Comparison of ENCODE assay signal across 9 cellular contexts in genomic region chr2:3423492-3424170, GRCh38. TPM values are rescaled to one million over a fixed set of nuclear protein-coding genes. Genes with fewer than 3 reads are reported as not detected.
DNase-seq lines count a peak whose midpoint lies in the region; ATAC-seq and TF ChIP-seq lines count a peak whose summit lies in the region.
"Had no signal": no experiment of that assay in that cellular context is flagged by ENCODE, and none has a peak within 500 bp of the region (broad histone marks: within the 10 kb centered on the region; RNA-seq: fewer than 3 reads in every experiment).

No MANE protein-coding gene starts in this region.

- no peaks in the 10 kb centered on the region for H3K79me2 ChIP-seq in SU-DHL-6 (ENCODE audit: insufficient read depth, low read length)

- intact Hi-C loops in left cardiac atrium (cut with DNase I): loop anchor here in 1 of 2 donors (5.0 kb wide), 1 partner anchor 229 kb away; no protein-coding TSS in a partner anchor

- peak; percentile 99 for TF ChIP-seq CTCF in SU-DHL-6 (IDR thresholded peaks at IDR 0.05; ENCODE audit: insufficient read depth, low read length, poor library complexity, severe bottlenecking)

- H3K4me2 ChIP-seq in SU-DHL-6 (ENCODE audit: low read depth, low read length, poor library complexity, severe bottlenecking): no peak overlapping the region

- peak; percentile 58 to 72 for ATAC-seq in left cardiac atrium

- H2AFZ ChIP-seq in SU-DHL-6 (ENCODE audit: low read depth, low read length, severe bottlenecking): no peak overlapping the region

- H3K36me3 ChIP-seq in SU-DHL-6 (ENCODE audit: low read length): peaks cover 5% of the 10 kb centered on the region; the same call in 1 of the 2 replicates

- no peaks in the 10 kb centered on the region for H3K27me3 ChIP-seq in SU-DHL-6 (ENCODE audit: low read length)
- H3K27me3 ChIP-seq: BLaER1 treated with 17β-estradiol and CSF1 and Interleukin-3, amounts not matched to agents 10 nM and 100 nM had no signal

- H3K9me2 ChIP-seq in SU-DHL-6 (replicated peaks; ENCODE audit: insufficient read depth, low read length): no peaks in the 10 kb centered on the region

- H3K9ac ChIP-seq in SU-DHL-6 (ENCODE audit: low read length): no peak overlapping the region

- H3K4me1 Mint-ChIP-seq in activated naive CD8-positive, alpha-beta T cell (ENCODE audit: low read depth): peaks cover 3% of the 10 kb centered on the region

- no peaks in the 10 kb centered on the region for H3K27me3 Mint-ChIP-seq in activated naive CD8-positive, alpha-beta T cell

- H3K4me3 ChIP-seq in SU-DHL-6 (ENCODE audit: insufficient read depth, low read length, poor library complexity, severe bottlenecking): no peak overlapping the region

- H3F3A ChIP-seq in SU-DHL-6 (ENCODE audit: insufficient read depth): no peaks in the 10 kb centered on the region

- H3K27ac ChIP-seq in SU-DHL-6 (ENCODE audit: low read depth, low read length): no peak overlapping the region

- H3K4me3 Mint-ChIP-seq in activated naive CD8-positive, alpha-beta T cell: no peak overlapping the region

- no peaks in the 10 kb centered on the region for H4K20me1 ChIP-seq in SU-DHL-6 (ENCODE audit: low read depth, low read length)

- no peaks in the 10 kb centered on the region for H3K9me3 ChIP-seq in SU-DHL-6 (ENCODE audit: insufficient read depth, low read length)

- H3K9me3 Mint-ChIP-seq in activated naive CD8-positive, alpha-beta T cell (ENCODE audit: low read depth): no peaks in the 10 kb centered on the region

- H3K27ac Mint-ChIP-seq in activated naive CD8-positive, alpha-beta T cell: peak overlapping the region; percentile 43

- H3K36me3 Mint-ChIP-seq in activated naive CD8-positive, alpha-beta T cell: peaks cover 6% of the 10 kb centered on the region

- DNase-seq in NCI-H1417 (lab: John Stamatoyannopoulos, UW) (peak; percentile 39 to 69 (median 66)), NCI-H1417 treated with DMSO at 0.1 percent for 48 hours (lab: John Stamatoyannopoulos, UW) (no peak), HuH-7 (ENCODE audit: low spot score) (peak; percentile 82), left cardiac atrium (peak; percentile 62), smooth muscle cell of the brain vasculature (ENCODE audit: low read depth, low spot score) (peak; percentile 21), NCI-H128 (lab: John Stamatoyannopoulos, UW; ENCODE audit: unreplicated experiment) (no peak)

RNA-seq across cellular contexts. Expression of gene TRAPPC12, which starts 44.1 kb away (rescaled TPM):
- 10 to 100 TPM; 76.2 to 86.3 TPM for total RNA-seq in left cardiac atrium

RNA-seq across cellular contexts. Expression of gene EIPR1, which starts 46.0 kb away (rescaled TPM):
- 10 to 100 TPM; 11.0 to 11.4 TPM for total RNA-seq in left cardiac atrium

Comparison
In these comparisons a context has a peak if more than half of its experiments do, and no peak if none do; other contexts are left out.
1. DNase-seq: peak in NCI-H1417 (3 of 3), HuH-7 (single experiment), left cardiac atrium (single experiment) and smooth muscle cell of the brain vasculature (single experiment); none in NCI-H1417 treated with DMSO at 0.1 percent for 48 hours (single experiment) and NCI-H128 (single experiment).